Comparison of ENCODE assay signal across 16 cellular contexts in genomic region chr5:106849266-106849665, GRCh38.
DNase-seq lines count a peak whose midpoint lies in the region; ATAC-seq, FAIRE-seq and TF ChIP-seq lines count a peak whose summit lies in the region.
"Had no signal": no experiment of that assay in that cellular context is flagged by ENCODE, and none has a peak within 500 bp of the region (broad histone marks: within the 10 kb centered on the region; RNA-seq: fewer than 3 reads in every experiment).

No MANE protein-coding gene starts in this region.

- TF ChIP-seq EP300 in A549 (IDR thresholded peaks at IDR 0.05): no peak

- H2BK15ac ChIP-seq in mesenchymal stem cell (ENCODE audit: low read depth, poor library complexity, severe bottlenecking): no peak overlapping the region

- H3K36me3 Mint-ChIP-seq in activated naive CD4-positive, alpha-beta T cell treated with anti-CD3 and anti-CD28 coated beads, Interleukin-2, amount 10 ng/mL, durations not matched to agents 7 days and 5 days: no peaks in the 10 kb centered on the region
- H3K36me3 Mint-ChIP-seq: CD8-positive, alpha-beta memory T cell had no signal

- no peak overlapping the region for H3K27ac Mint-ChIP-seq in activated naive CD4-positive, alpha-beta T cell treated with anti-CD3 and anti-CD28 coated beads, Interleukin-2, amount 10 ng/mL, durations not matched to agents 7 days and 5 days
- H3K27ac Mint-ChIP-seq: CD8-positive, alpha-beta memory T cell; HFFc6 had no signal

- no peak overlapping the region for H3K9ac ChIP-seq in mesenchymal stem cell (ENCODE audit: low read length)
- H3K9ac ChIP-seq: BLaER1 treated with 17β-estradiol and CSF1 and Interleukin-3, amounts not matched to agents 10 nM and 100 nM had no signal

- H3K79me1 ChIP-seq in mesenchymal stem cell (replicated peaks; ENCODE audit: low read length, poor library complexity, severe bottlenecking): no peaks in the 10 kb centered on the region

- H2AK5ac ChIP-seq in mesenchymal stem cell (ENCODE audit: low read length, severe bottlenecking): no peak overlapping the region

- no peak overlapping the region for H2BK5ac ChIP-seq in mesenchymal stem cell (ENCODE audit: low read depth, low read length, poor library complexity, severe bottlenecking)

- no peak overlapping the region for H3K18ac ChIP-seq in mesenchymal stem cell (ENCODE audit: low read depth in 1 of 2, low read length in 2 of 2)

- TF ChIP-seq CTCF in A549 (IDR thresholded peaks at IDR 0.05) (no peak), testis (IDR thresholded peaks at IDR 0.05) (no peak)

- ATAC-seq in A549: no peak; a peak in 2 of 6 replicates

- CTCF ChIA-PET in A549 (lab: Yijun Ruan, JAX): no interaction called here
- CTCF ChIA-PET in activated naive CD4-positive, alpha-beta T cell treated with anti-CD3 and anti-CD28 coated beads, Interleukin-2, amount 10 ng/mL, durations not matched to agents 7 days and 5 days (lab: Charles Lee): no interaction called here

- H3K27me3 Mint-ChIP-seq in activated naive CD4-positive, alpha-beta T cell treated with anti-CD3 and anti-CD28 coated beads, Interleukin-2, amount 10 ng/mL, durations not matched to agents 7 days and 5 days: no peaks in the 10 kb centered on the region
- H3K27me3 Mint-ChIP-seq: CD8-positive, alpha-beta memory T cell had no signal

- DNase-seq in A549 (ENCODE audit: low read depth in 1 of 2, low spot score in 1 of 2) (peak; percentile 3 to 52), HT-29 (ENCODE audit: low spot score) (peak; percentile 54), mesenchymal stem cell (no peak), NCI-H524 treated with DMSO at 0.1 percent for 48 hours (lab: John Stamatoyannopoulos, UW) (no peak), mesenteric fat pad (ENCODE audit: low spot score) (no peak), testis (no peak)
- DNase-seq in activated naive CD4-positive, alpha-beta T cell treated with anti-CD3 and anti-CD28 coated beads, Interleukin-2, amount 10 ng/mL, durations not matched to agents 7 days and 5 days: no peak
- DNase-seq: CD8-positive, alpha-beta memory T cell; EL; HFFc6; NCI-H2107; NCI-H82 had no signal

- H4K91ac ChIP-seq in mesenchymal stem cell (ENCODE audit: low read length): no peak overlapping the region

- no peaks in the 10 kb centered on the region for H3K27me3 ChIP-seq in mesenchymal stem cell (ENCODE audit: control insufficient read depth in 1 of 2, insufficient read depth in 1 of 2, low read length in 2 of 2)
- no peaks in the 10 kb centered on the region for H3K27me3 ChIP-seq in testis
- H3K27me3 ChIP-seq: BLaER1 treated with 17β-estradiol and CSF1 and Interleukin-3, amounts not matched to agents 10 nM and 100 nM; SJSA1 had no signal

- no peaks in the 10 kb centered on the region for H3K4me1 Mint-ChIP-seq in activated naive CD4-positive, alpha-beta T cell treated with anti-CD3 and anti-CD28 coated beads, Interleukin-2, amount 10 ng/mL, durations not matched to agents 7 days and 5 days
- H3K4me1 Mint-ChIP-seq: CD8-positive, alpha-beta memory T cell had no signal

- no peak overlapping the region for H3K4me3 Mint-ChIP-seq in activated naive CD4-positive, alpha-beta T cell treated with anti-CD3 and anti-CD28 coated beads, Interleukin-2, amount 10 ng/mL, durations not matched to agents 7 days and 5 days
- H3K4me3 Mint-ChIP-seq: CD8-positive, alpha-beta memory T cell; HFFc6 had no signal

- intact Hi-C loops in testis (cut with DNase I; ENCODE audit: low total_unique reads): no loop called here

- no peak for TF ChIP-seq RAD21 in A549 (conservative IDR thresholded peaks at IDR 0.05 in 1 of 2, IDR thresholded peaks at IDR 0.05 in 1 of 2)

- no peak overlapping the region; a peak in 1 of 6 replicates for H3K27ac ChIP-seq in A549
- H3K27ac ChIP-seq in mesenchymal stem cell (ENCODE audit: low read length, poor library complexity, severe bottlenecking): no peak overlapping the region
- no peak overlapping the region for H3K27ac ChIP-seq in testis
- H3K27ac ChIP-seq: BLaER1 treated with 17β-estradiol and CSF1 and Interleukin-3, amounts not matched to agents 10 nM and 100 nM; SJSA1 had no signal

- H2BK12ac ChIP-seq in mesenchymal stem cell (ENCODE audit: low read length in 2 of 2): no peak overlapping the region

- FAIRE-seq in A549 (lab: Jason Lieb, UNC) (no peak), colon (lab: Jason Lieb, UNC) (peak; percentile 5)
- FAIRE-seq: HTR-8/SVneo had no signal

- H3K9me3 ChIP-seq in A549: no peaks in the 10 kb centered on the region
- no peaks in the 10 kb centered on the region for H3K9me3 ChIP-seq in mesenchymal stem cell (ENCODE audit: control insufficient read depth, low read length)
- no peaks in the 10 kb centered on the region for H3K9me3 ChIP-seq in testis
- H3K9me3 ChIP-seq: BLaER1 treated with 17β-estradiol and CSF1 and Interleukin-3, amounts not matched to agents 10 nM and 100 nM; SJSA1 had no signal

- H2BK120ac ChIP-seq in mesenchymal stem cell (ENCODE audit: low read depth, low read length): no peak overlapping the region

- no peaks in the 10 kb centered on the region for H3K36me3 ChIP-seq in mesenchymal stem cell (ENCODE audit: control insufficient read depth in 1 of 2, insufficient read depth in 2 of 2, low read depth in 1 of 2, low read length in 2 of 2)
- H3K36me3 ChIP-seq in testis (ENCODE audit: low read depth, missing control alignments): no peaks in the 10 kb centered on the region
- H3K36me3 ChIP-seq: BLaER1 treated with 17β-estradiol and CSF1 and Interleukin-3, amounts not matched to agents 10 nM and 100 nM; SJSA1 had no signal

- no peak overlapping the region for H2AFZ ChIP-seq in mesenchymal stem cell (ENCODE audit: low read depth, low read length)

- H3K9me3 Mint-ChIP-seq in activated naive CD4-positive, alpha-beta T cell treated with anti-CD3 and anti-CD28 coated beads, Interleukin-2, amount 10 ng/mL, durations not matched to agents 7 days and 5 days: no peaks in the 10 kb centered on the region

- POLR2A ChIA-PET in A549 (lab: Yijun Ruan, JAX): no interaction called here

- H3K4ac ChIP-seq in mesenchymal stem cell (ENCODE audit: low read depth in 1 of 2, low read length in 2 of 2): no peak overlapping the region

- H3K4me2 ChIP-seq in A549 (peak overlapping the region; percentile 55), mesenchymal stem cell (ENCODE audit: low read length, poor library complexity, severe bottlenecking) (peak overlapping the region; percentile 11)
- H3K4me2 ChIP-seq: BLaER1 treated with 17β-estradiol and CSF1 and Interleukin-3, amounts not matched to agents 10 nM and 100 nM had no signal

- peaks cover 25% of the 10 kb centered on the region for H3K4me1 ChIP-seq in A549
- no peaks in the 10 kb centered on the region for H3K4me1 ChIP-seq in mesenchymal stem cell (ENCODE audit: control insufficient read depth, insufficient read depth, low read depth, low read length)
- H3K4me1 ChIP-seq in testis: no peaks in the 10 kb centered on the region
- H3K4me1 ChIP-seq: BLaER1 treated with 17β-estradiol and CSF1 and Interleukin-3, amounts not matched to agents 10 nM and 100 nM; SJSA1 had no signal

- no peak overlapping the region for H3K14ac ChIP-seq in mesenchymal stem cell (ENCODE audit: low read length in 2 of 2)

- H3K23ac ChIP-seq in mesenchymal stem cell (ENCODE audit: low read length in 2 of 2): no peak overlapping the region

- H3K4me3 ChIP-seq in A549 (no peak overlapping the region; the same call in 2 of the 3 replicates), mesenchymal stem cell (ENCODE audit: insufficient read depth in 1 of 2, low read depth in 1 of 2, low read length in 2 of 2) (no peak overlapping the region), testis (no peak overlapping the region)
- H3K4me3 ChIP-seq: BLaER1 treated with 17β-estradiol and CSF1 and Interleukin-3, amounts not matched to agents 10 nM and 100 nM; SJSA1 had no signal

- WGBS in A549 (ENCODE audit: missing lambda C conversion rate): 3% methylated on average over 3 of the region's 3 CpGs
- WGBS in mesenchymal stem cell: over 99% methylated on average over 3 of the region's 3 CpGs
- WGBS in testis, 2 donors: 48 to 58% methylated on average over 3 of the region's 3 CpGs

- TF ChIP-seq POLR2A in A549 (IDR thresholded peaks at IDR 0.05; ENCODE audit: low read length): no peak
- no peak for TF ChIP-seq POLR2A in testis (IDR thresholded peaks at IDR 0.05)

- no peak overlapping the region for H4K8ac ChIP-seq in mesenchymal stem cell (ENCODE audit: low read length)

TF ChIP-seq in A549, 52 proteins besides CTCF, POLR2A, EP300 and RAD21 (continues in another document):
- TF ChIP-seq RFX5 (IDR thresholded peaks at IDR 0.05): no peak
- no peak for TF ChIP-seq ZFP36 (IDR thresholded peaks at IDR 0.05; ENCODE audit: borderline replicate concordance, partially characterized antibody)
- no peak for TF ChIP-seq CBX2 (IDR thresholded peaks at IDR 0.05; ENCODE audit: borderline replicate concordance, low read depth)
- TF ChIP-seq HDAC2 (IDR thresholded peaks at IDR 0.05): no peak
- TF ChIP-seq E2F6 (IDR thresholded peaks at IDR 0.05; ENCODE audit: borderline replicate concordance, low read depth): no peak
- TF ChIP-seq TP53 (CRISPR knock-in tag; IDR thresholded peaks at IDR 0.05): no peak
- TF ChIP-seq ZNF302 (CRISPR knock-in tag; IDR thresholded peaks at IDR 0.05): no peak
- TF ChIP-seq JUNB (IDR thresholded peaks at IDR 0.05): no peak
- peak; percentile 58; the same call in 1 of the 2 replicates for TF ChIP-seq GATA3 (IDR thresholded peaks at IDR 0.05; ENCODE audit: borderline replicate concordance)
- no peak for TF ChIP-seq HES2 (IDR thresholded peaks at IDR 0.05)
- TF ChIP-seq ZSCAN20 (CRISPR knock-in tag; IDR thresholded peaks at IDR 0.05): no peak
- no peak for TF ChIP-seq POLR2AphosphoS2 (conservative IDR thresholded peaks at IDR 0.05; ENCODE audit: low read length)
- TF ChIP-seq RARB (CRISPR knock-in tag; IDR thresholded peaks at IDR 0.05): no peak
- no peak for TF ChIP-seq NR3C1 (IDR thresholded peaks at IDR 0.05)

Comparison
In these comparisons a context has a peak if more than half of its experiments do, and no peak if none do; other contexts are left out.
1. DNase-seq: peak in A549 (2 of 2) and HT-29 (single experiment); none in mesenchymal stem cell (single experiment), NCI-H524 treated with DMSO at 0.1 percent for 48 hours (single experiment), mesenteric fat pad (single experiment), activated naive CD4-positive, alpha-beta T cell treated with anti-CD3 and anti-CD28 coated beads, Interleukin-2, amount 10 ng/mL, durations not matched to agents 7 days and 5 days (single experiment) and testis (single experiment).